8 cellular contexts compared by ENCODE assay signal in the genomic region with DNA sequence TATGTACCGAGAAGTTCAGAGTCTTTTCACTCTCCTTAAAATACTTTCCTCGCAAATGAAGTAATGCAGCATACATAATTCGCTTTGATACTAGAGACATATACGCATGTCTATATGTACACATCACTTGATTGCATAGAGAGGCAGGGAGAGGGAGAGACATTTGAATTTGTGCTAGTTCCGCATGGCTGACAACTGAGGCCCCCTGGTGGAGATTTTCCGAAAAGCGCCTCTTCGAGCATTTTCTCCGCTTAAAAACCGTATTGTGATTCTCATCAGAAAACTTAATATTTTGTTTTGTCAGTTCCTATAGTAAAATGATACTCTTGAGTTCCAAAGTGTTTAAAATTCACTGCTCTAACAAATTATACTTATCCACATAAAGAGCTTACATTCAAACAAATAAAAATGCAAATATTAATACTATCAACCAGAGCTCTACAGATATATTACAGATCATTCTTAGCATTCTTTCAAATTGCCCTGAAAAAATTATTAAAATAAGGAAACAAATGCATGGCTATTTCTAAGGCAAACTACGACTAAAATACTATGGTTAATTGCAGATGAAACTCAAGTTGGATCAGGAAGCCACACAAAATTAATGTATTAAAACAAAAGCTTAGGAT. TPM values are rescaled to one million over a fixed set of nuclear protein-coding genes. Genes with fewer than 3 reads are reported as not detected.
A peak's percentile ranks its signal among the peaks of the same experiment; 100 is the strongest.
DNase-seq lines count a peak whose midpoint lies in the region; ATAC-seq and TF ChIP-seq lines count a peak whose summit lies in the region.

No MANE protein-coding gene starts in this region.

- no peak overlapping the region for H3K27ac ChIP-seq in WERI-Rb-1
- H3K27ac ChIP-seq in left lung: no peak overlapping the region

- H3K27me3 ChIP-seq in WERI-Rb-1 (ENCODE audit: insufficient read depth, low read depth, severe bottlenecking) (no peaks in the 10 kb centered on the region), left lung (no peaks in the 10 kb centered on the region)

- H3K36me3 ChIP-seq in WERI-Rb-1 (no peaks in the 10 kb centered on the region), left lung (no peaks in the 10 kb centered on the region)

- H3K9me3 ChIP-seq in WERI-Rb-1 (ENCODE audit: severe bottlenecking) (no peaks in the 10 kb centered on the region), left lung (no peaks in the 10 kb centered on the region)

- intact Hi-C loops in left lung (cut with DNase I): loop anchor here in 1 of 2 donors (10.0 kb wide), 1 partner anchor 1155 kb away; no protein-coding TSS in a partner anchor

- TF ChIP-seq CTCF in GM10266 (IDR thresholded peaks at IDR 0.05; ENCODE audit: control insufficient read depth, insufficient read depth, low read depth, missing control alignments) (peak; percentile 76), WERI-Rb-1 (IDR thresholded peaks at IDR 0.05; ENCODE audit: low read depth, low read length) (peak; percentile 80), left lung (IDR thresholded peaks at IDR 0.05) (peak; percentile 84 to 91)

- H3K4me3 ChIP-seq in WERI-Rb-1 (ENCODE audit: low read depth, low read length) (no peak overlapping the region), left lung (no peak overlapping the region)

- DNase-seq in GM10266 (ENCODE audit: extremely low spot score) (peak; percentile 50), NCI-H2029 treated with DMSO at 0.1 percent for 48 hours (lab: John Stamatoyannopoulos, UW) (peak; percentile 47), WERI-Rb-1 (peak; percentile 69), left lung (no peak), NCI-H1048 (lab: John Stamatoyannopoulos, UW) (no peak)
- DNase-seq in central memory CD4-positive, alpha-beta T cell: peak; percentile 50
- DNase-seq in stimulated activated CD4-positive, alpha-beta T cell treated with anti-CD3 and anti-CD28 coated beads, TNF-alpha, amount 100 ng/mL, for 4 hours (ENCODE audit: low read depth in 3 of 3): peak; percentile 38 to 44 (median 41)

- H3K4me1 ChIP-seq in left lung: peaks cover 0 to 11% of the 10 kb centered on the region in 2 donors

- ATAC-seq in left lung (peak; percentile 84), GM21737 (IDR thresholded peaks at IDR 0.05; ENCODE audit: unreplicated experiment) (no peak)

RNA-seq across cellular contexts. Expression of a gene that starts 0.6 kb away (rescaled TPM):
- total RNA-seq in left lung: 1 to 10 TPM in 1 of 2 donors, under 1 TPM in 1; 0.52 to 1.2 TPM

RNA-seq across cellular contexts. Expression of a gene that starts 15.1 kb away (rescaled TPM):
- 10 to 100 TPM; 34.9 to 37.4 TPM for total RNA-seq in left lung

Comparison
In these comparisons a context has a peak if more than half of its experiments do, and no peak if none do; other contexts are left out.
1. DNase-seq: peak in GM10266 (single experiment), NCI-H2029 treated with DMSO at 0.1 percent for 48 hours (single experiment), WERI-Rb-1 (single experiment), central memory CD4-positive, alpha-beta T cell (single experiment) and stimulated activated CD4-positive, alpha-beta T cell treated with anti-CD3 and anti-CD28 coated beads, TNF-alpha, amount 100 ng/mL, for 4 hours (3 of 3); none in left lung (0 of 2) and NCI-H1048 (single experiment).
2. Peak in every context shown above with its lines, with median percentiles within 50 percentile points of each other: CTCF ChIP-seq.